In the genomic region with DNA sequence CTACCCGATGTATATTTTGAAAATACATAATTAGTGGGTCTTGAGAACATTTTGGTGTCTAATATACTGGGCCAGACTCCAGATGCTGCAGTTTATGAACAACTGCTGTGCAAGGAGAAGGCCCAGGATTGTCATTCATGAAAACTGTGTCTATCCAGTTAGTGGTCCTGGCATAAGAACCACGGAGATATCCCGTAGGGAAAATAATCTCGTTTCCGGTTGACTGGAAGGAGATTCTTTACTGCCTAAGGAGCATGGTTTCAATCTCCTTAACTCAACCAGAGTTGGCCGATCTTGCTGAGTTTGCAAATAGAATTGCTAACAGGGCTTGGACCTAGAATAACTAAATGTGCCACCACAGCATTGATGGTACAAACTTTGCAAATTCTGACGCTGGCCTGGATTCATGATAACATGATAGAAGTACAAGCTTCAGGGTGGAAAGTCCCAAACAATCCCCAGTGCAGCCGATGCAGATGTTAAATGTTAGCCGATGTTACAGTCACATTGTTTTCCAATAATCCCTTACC, we compare ENCODE assay signal across 30 cellular contexts. TPM values are rescaled to one million over a fixed set of nuclear protein-coding genes. Genes with fewer than 3 reads are reported as not detected.
"Had no signal": no experiment of that assay in that cellular context is flagged by ENCODE, and none has a peak within 500 bp of the region (broad histone marks: within the 10 kb centered on the region; RNA-seq: fewer than 3 reads in every experiment).

No MANE protein-coding gene starts in this region.

- H3K4me3 Mint-ChIP-seq: activated naive CD4-positive, alpha-beta T cell treated with anti-CD3 and anti-CD28 coated beads for 36 hours; activated naive CD8-positive, alpha-beta T cell; activated T-helper 17 cell treated with anti-CD3 and anti-CD28 coated beads, Interleukin-2, amount 50 U/mL, for 72 hours; brain; T-helper 17 cell; WTC11 had no signal

- H3K9me3 Mint-ChIP-seq: activated naive CD4-positive, alpha-beta T cell treated with anti-CD3 and anti-CD28 coated beads for 36 hours; activated T-helper 17 cell treated with anti-CD3 and anti-CD28 coated beads, Interleukin-2, amount 50 U/mL, for 72 hours; WTC11 had no signal

- H3K36me3 ChIP-seq: cardiac muscle cell had no signal

- H3K4me3 ChIP-seq: cardiac muscle cell had no signal

- DNase-seq: activated CD4-positive, alpha-beta T cell treated with anti-CD3 and anti-CD28 coated beads for 48 hours; activated CD4-positive, alpha-beta T cell treated with anti-CD3 and anti-CD28 coated beads, Interleukin-2, amount 50 U/mL, for 4 hours; activated CD4-positive, CD25-positive, alpha-beta regulatory T cell treated with anti-CD3 and anti-CD28 coated beads, Interleukin-2, amount 50 U/mL, for 72 hours; activated CD8-positive, alpha-beta memory T cell treated with anti-CD3 and anti-CD28 coated beads for 24 hours; activated gamma-delta T cell; activated naive CD4-positive, alpha-beta T cell treated with anti-CD3 and anti-CD28 coated beads for 36 hours; activated T-cell treated with anti-CD3 and anti-CD28 coated beads, Interleukin-2, amount 50 U/mL, for 48 hours; amygdala; KG1; MV-4-11; NCI-H1092 treated with DMSO at 0.1 percent for 48 hours; NCI-H1417 treated with DMSO at 0.1 percent for 48 hours; NCI-H1694 treated with DMSO at 0.1 percent for 48 hours; NCI-H2029 treated with DMSO at 0.1 percent for 48 hours; NCI-H510A treated with DMSO at 0.1 percent for 48 hours; NCI-H748 treated with DMSO at 0.1 percent for 48 hours; NK-92 treated with Interleukin-12 subunit alpha and Interleukin-12 subunit beta, amount 100 ng/mL, for 24 hours; PC-3; SHP77 treated with DMSO at 0.1 percent for 48 hours; T-helper 17 cell; T-helper 9 cell had no signal

- FAIRE-seq: astrocyte, RCC 7860 had no signal

- H3K27ac Mint-ChIP-seq: activated naive CD4-positive, alpha-beta T cell treated with anti-CD3 and anti-CD28 coated beads for 36 hours; activated naive CD8-positive, alpha-beta T cell; activated T-helper 17 cell treated with anti-CD3 and anti-CD28 coated beads, Interleukin-2, amount 50 U/mL, for 72 hours; brain; T-helper 17 cell; WTC11 had no signal

- ATAC-seq: activated T-helper 17 cell treated with anti-CD3 and anti-CD28 coated beads, Interleukin-2, amount 50 U/mL, for 72 hours; PC-3; T-helper 17 cell; WTC11 had no signal

- H3K36me3 Mint-ChIP-seq: activated naive CD8-positive, alpha-beta T cell; brain; WTC11 had no signal

- H3K4me1 Mint-ChIP-seq: activated T-helper 17 cell treated with anti-CD3 and anti-CD28 coated beads, Interleukin-2, amount 50 U/mL, for 72 hours had no signal

- H3K27ac ChIP-seq: cardiac muscle cell had no signal

RNA-seq across cellular contexts. Expression of a gene that starts 47.6 kb away (rescaled TPM):
- total RNA-seq: activated naive CD4-positive, alpha-beta T cell treated with anti-CD3 and anti-CD28 coated beads for 36 hours; activated T-helper 17 cell treated with anti-CD3 and anti-CD28 coated beads, Interleukin-2, amount 50 U/mL, for 72 hours; astrocyte; cardiac muscle cell; MCF 10A; PC-3; SK-MEL-5; T-helper 17 cell; WTC11 had no signal
- polyA plus RNA-seq: cardiac muscle cell had no signal

RNA-seq across cellular contexts. Expression of a gene that starts 59.0 kb away (rescaled TPM):
- total RNA-seq: activated naive CD4-positive, alpha-beta T cell treated with anti-CD3 and anti-CD28 coated beads for 36 hours; activated T-helper 17 cell treated with anti-CD3 and anti-CD28 coated beads, Interleukin-2, amount 50 U/mL, for 72 hours; astrocyte; cardiac muscle cell; MCF 10A; PC-3; SK-MEL-5; T-helper 17 cell; WTC11 had no signal
- polyA plus RNA-seq: cardiac muscle cell had no signal
